14 cellular contexts compared by ENCODE assay signal in the genomic region with DNA sequence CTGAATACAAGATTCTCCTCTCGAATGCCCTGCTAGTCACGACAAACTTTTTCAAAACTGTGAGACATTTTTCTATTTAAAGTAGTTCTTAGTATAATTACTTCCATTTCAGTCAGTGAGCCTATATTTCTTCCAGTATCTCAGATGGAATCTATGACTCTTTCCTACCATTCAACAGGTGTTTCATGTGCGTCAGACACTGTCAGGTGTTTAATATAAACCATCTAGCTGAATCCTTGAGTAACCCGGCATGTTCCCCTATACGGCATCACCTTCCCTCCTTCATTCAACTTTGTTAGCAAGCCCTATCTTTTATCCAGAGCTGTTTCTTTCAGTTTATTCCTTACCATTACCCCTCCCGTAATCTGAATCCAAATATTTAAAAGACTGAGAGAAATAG.
"Had no signal": no experiment of that assay in that cellular context is flagged by ENCODE, and none has a peak within 500 bp of the region (broad histone marks: within the 10 kb centered on the region; RNA-seq: fewer than 3 reads in every experiment).

No MANE protein-coding gene starts in this region.

- ATAC-seq: left colon; pancreas; stimulated activated naive CD8-positive, alpha-beta T cell treated with anti-CD3 and anti-CD28 coated beads, Interleukin-15, amount 100 ng/mL, for 72 hours had no signal

- H3K4me1 ChIP-seq: ascending aorta, esophagus squamous epithelium, pancreas, testis had no signal

- H3K4me3 ChIP-seq: ascending aorta, esophagus squamous epithelium, pancreas, testis had no signal

- H3K27me3 ChIP-seq: ascending aorta, esophagus squamous epithelium, pancreas, testis had no signal

- H3K27me3 Mint-ChIP-seq: activated CD4-positive, alpha-beta T cell treated with anti-CD3 and anti-CD28 coated beads, Interleukin-2, amount 10 ng/mL, durations not matched to agents 7 days and 5 days; activated naive CD8-positive, alpha-beta T cell treated with anti-CD3 and anti-CD28 coated beads, Interleukin-2, amount 10 ng/mL, durations not matched to agents 7 days and 5 days; stimulated activated naive CD8-positive, alpha-beta T cell treated with anti-CD3 and anti-CD28 coated beads, Interleukin-15, amount 100 ng/mL, for 72 hours had no signal

- H3K9me3 Mint-ChIP-seq: activated CD4-positive, alpha-beta T cell treated with anti-CD3 and anti-CD28 coated beads, Interleukin-2, amount 10 ng/mL, durations not matched to agents 7 days and 5 days; activated naive CD8-positive, alpha-beta T cell treated with anti-CD3 and anti-CD28 coated beads, Interleukin-2, amount 10 ng/mL, durations not matched to agents 7 days and 5 days; stimulated activated naive CD8-positive, alpha-beta T cell treated with anti-CD3 and anti-CD28 coated beads, Interleukin-15, amount 100 ng/mL, for 72 hours had no signal

- H3K9me3 ChIP-seq: ascending aorta, esophagus squamous epithelium, pancreas, testis had no signal

- H3K27ac Mint-ChIP-seq: activated CD4-positive, alpha-beta T cell treated with anti-CD3 and anti-CD28 coated beads, Interleukin-2, amount 10 ng/mL, durations not matched to agents 7 days and 5 days; activated naive CD8-positive, alpha-beta T cell treated with anti-CD3 and anti-CD28 coated beads, Interleukin-2, amount 10 ng/mL, durations not matched to agents 7 days and 5 days had no signal

- H3K36me3 ChIP-seq: ascending aorta, esophagus squamous epithelium, pancreas, WERI-Rb-1 had no signal

- H3K27ac ChIP-seq: ascending aorta, esophagus squamous epithelium, pancreas, testis, WERI-Rb-1 had no signal

- H3K4me3 Mint-ChIP-seq: activated CD4-positive, alpha-beta T cell treated with anti-CD3 and anti-CD28 coated beads, Interleukin-2, amount 10 ng/mL, durations not matched to agents 7 days and 5 days; activated naive CD8-positive, alpha-beta T cell treated with anti-CD3 and anti-CD28 coated beads, Interleukin-2, amount 10 ng/mL, durations not matched to agents 7 days and 5 days had no signal

- DNase-seq: activated CD4-positive, alpha-beta T cell treated with anti-CD3 and anti-CD28 coated beads, Interleukin-2, amount 10 ng/mL, durations not matched to agents 7 days and 5 days; activated naive CD8-positive, alpha-beta T cell treated with anti-CD3 and anti-CD28 coated beads, Interleukin-2, amount 10 ng/mL, durations not matched to agents 7 days and 5 days; activated T-cell treated with anti-CD3 and anti-CD28 coated beads, Interleukin-2, amount 50 U/mL, for 48 hours; esophagus squamous epithelium; left colon; pancreas; SIG-M5; stimulated activated CD4-positive, alpha-beta T cell treated with anti-CD3 and anti-CD28 coated beads, Interleukin-15, amount 100 ng/mL, for 24 hours; stimulated activated CD4-positive, alpha-beta T cell treated with anti-CD3 and anti-CD28 coated beads, Interleukin-4, amount 100 ng/mL, for 4 hours; stimulated activated naive CD8-positive, alpha-beta T cell treated with anti-CD3 and anti-CD28 coated beads, Interleukin-15, amount 100 ng/mL, for 72 hours; SW 1271; testis; WERI-Rb-1 had no signal
